Comparison of ENCODE assay signal across 8 cellular contexts in genomic region chr3:141312359-141313090, GRCh38. TPM values are rescaled to one million over a fixed set of nuclear protein-coding genes. Genes with fewer than 3 reads are reported as not detected.
DNase-seq lines count a peak whose midpoint lies in the region; ATAC-seq and TF ChIP-seq lines count a peak whose summit lies in the region.

No MANE protein-coding gene starts in this region.

- H3K18ac ChIP-seq in trophoblast cell (ENCODE audit: low read length): no peak overlapping the region

- H3K9me3 ChIP-seq in DND-41 (ENCODE audit: insufficient read depth, low read length, severe bottlenecking) (no peaks in the 10 kb centered on the region), RWPE2 (ENCODE audit: severe bottlenecking) (no peaks in the 10 kb centered on the region), trophoblast cell (ENCODE audit: insufficient read depth, low read depth, low read length) (no peaks in the 10 kb centered on the region)

- H3K9ac ChIP-seq in DND-41 (ENCODE audit: low read depth, low read length): peak overlapping the region; percentile 68
- no peak overlapping the region for H3K9ac ChIP-seq in trophoblast cell (ENCODE audit: low read length)

- peak overlapping the region; percentile 71 for H2AK5ac ChIP-seq in trophoblast cell (ENCODE audit: low read length)

- no peaks in the 10 kb centered on the region for H3K27me3 ChIP-seq in DND-41 (ENCODE audit: insufficient read depth, low read length, poor library complexity)
- H3K27me3 ChIP-seq in RWPE2 (ENCODE audit: insufficient read depth, poor library complexity, severe bottlenecking): no peaks in the 10 kb centered on the region
- no peaks in the 10 kb centered on the region for H3K27me3 ChIP-seq in trophoblast cell (ENCODE audit: insufficient read depth, low read length)

- H3K4me3 ChIP-seq in DND-41 (ENCODE audit: low read depth in 1 of 2, low read length in 2 of 2): peak overlapping the region; percentile 37 to 69; a peak in 3 of 4 replicates
- peak overlapping the region; percentile 72 for H3K4me3 ChIP-seq in RWPE2 (ENCODE audit: severe bottlenecking)
- peak overlapping the region; percentile 97 for H3K4me3 ChIP-seq in epithelial cell of proximal tubule (ENCODE audit: low read depth, low read length)
- no peak overlapping the region for H3K4me3 ChIP-seq in trophoblast cell (ENCODE audit: low read depth, low read length)

- H2BK120ac ChIP-seq in trophoblast cell (ENCODE audit: insufficient read depth, low read length, poor library complexity): no peak overlapping the region

- peaks cover 31% of the 10 kb centered on the region for H3K4me1 ChIP-seq in DND-41 (ENCODE audit: insufficient read depth, low read length)
- H3K4me1 ChIP-seq in RWPE2 (ENCODE audit: insufficient read depth, poor library complexity, severe bottlenecking): peaks cover 3% of the 10 kb centered on the region
- peaks cover 6 to 10% of the 10 kb centered on the region in 2 experiments for H3K4me1 ChIP-seq in trophoblast cell (ENCODE audit: control insufficient read depth in 1 of 2, insufficient read depth in 2 of 2, low read length in 2 of 2)

- H4K20me1 ChIP-seq in DND-41 (ENCODE audit: insufficient read depth, low read length): no peaks in the 10 kb centered on the region

- DNase-seq in DND-41: peak; percentile 38
- DNase-seq in RWPE2 (ENCODE audit: low spot score): no peak
- no peak for DNase-seq in epithelial cell of proximal tubule (ENCODE audit: low read depth)
- DNase-seq in trophoblast cell: no peak
- DNase-seq in GM19238 (ENCODE audit: insufficient read length, low spot score): no peak
- DNase-seq in DMS153 treated with DMSO at 0.1 percent for 48 hours (lab: John Stamatoyannopoulos, UW; ENCODE audit: unreplicated experiment): no peak

- no peak overlapping the region for H2BK5ac ChIP-seq in trophoblast cell (ENCODE audit: low read depth, low read length, poor library complexity)

- WGBS in trophoblast cell (ENCODE audit: extremely low coverage, insufficient coverage, insufficient read length): no CpG with 5 or more reads among the region's 16 CpGs

- H3K36me3 ChIP-seq in DND-41 (ENCODE audit: insufficient read depth, low read length) (no peaks in the 10 kb centered on the region), RWPE2 (ENCODE audit: low read depth) (no peaks in the 10 kb centered on the region), trophoblast cell (ENCODE audit: control insufficient read depth in 1 of 2, insufficient read depth in 2 of 2, low read length in 2 of 2) (no peaks in the 10 kb centered on the region)

- no peak overlapping the region for H3K23ac ChIP-seq in trophoblast cell (ENCODE audit: low read length)

- H3K79me2 ChIP-seq in DND-41 (ENCODE audit: insufficient read depth, low read length) (peaks cover 8% of the 10 kb centered on the region), trophoblast cell (ENCODE audit: control insufficient read depth, insufficient read depth, low read length, poor library complexity) (peaks cover 2% of the 10 kb centered on the region)

- TF ChIP-seq CTCF in DND-41 (IDR thresholded peaks at IDR 0.05; ENCODE audit: borderline replicate concordance, extremely low read depth, low read length, poor library complexity, severe bottlenecking) (no peak), RWPE2 (IDR thresholded peaks at IDR 0.05; ENCODE audit: poor library complexity, severe bottlenecking) (no peak), epithelial cell of proximal tubule (conservative IDR thresholded peaks at IDR 0.05; ENCODE audit: low read depth, low read length) (no peak)

- peak overlapping the region; percentile 50 for H2BK12ac ChIP-seq in trophoblast cell (ENCODE audit: low read length)

- H3K4ac ChIP-seq in trophoblast cell (ENCODE audit: low read depth, low read length): no peak overlapping the region

- peak overlapping the region; percentile 84 for H4K12ac ChIP-seq in trophoblast cell (ENCODE audit: low read depth, low read length)

- H3K79me1 ChIP-seq in trophoblast cell (ENCODE audit: low read length): peaks cover 6% of the 10 kb centered on the region

- H3K14ac ChIP-seq in trophoblast cell (ENCODE audit: low read length): peak overlapping the region; percentile 49

- ATAC-seq in DND-41 (ENCODE audit: insufficient read depth, low read depth) (no peak), RWPE2 (ENCODE audit: low read depth) (no peak), HG02840 (IDR thresholded peaks at IDR 0.05; ENCODE audit: low FRiP score, unreplicated experiment) (no peak), GM21529 (IDR thresholded peaks at IDR 0.05; ENCODE audit: unreplicated experiment) (no peak)

- H3K27ac ChIP-seq in DND-41 (ENCODE audit: low read length): peak overlapping the region; percentile 85
- peak overlapping the region; percentile 36 for H3K27ac ChIP-seq in RWPE2 (ENCODE audit: poor library complexity, severe bottlenecking)
- H3K27ac ChIP-seq in trophoblast cell (ENCODE audit: low read depth, low read length): no peak overlapping the region

- peak overlapping the region; percentile 63 for H4K91ac ChIP-seq in trophoblast cell (ENCODE audit: low read depth, low read length)

- H2AFZ ChIP-seq in DND-41 (ENCODE audit: low read depth, low read length) (peak overlapping the region; percentile 82), trophoblast cell (ENCODE audit: insufficient read depth, low read length, poor library complexity) (peak overlapping the region; percentile 66)

- H3K4me2 ChIP-seq in DND-41 (ENCODE audit: insufficient read depth, low read length) (peak overlapping the region; percentile 75), trophoblast cell (ENCODE audit: low read length) (peak overlapping the region; percentile 84)

- peak overlapping the region; percentile 93 for H4K8ac ChIP-seq in trophoblast cell (ENCODE audit: low read depth, low read length)

RNA-seq across cellular contexts. Expression of gene ZBTB38, which starts 55.8 kb away (rescaled TPM):
- total RNA-seq in epithelial cell of proximal tubule: 41.7 and 51.5 TPM in 2 replicates
- 38.2 and 38.5 TPM in 2 replicates for polyA plus RNA-seq in trophoblast cell (2013)
